ENCODE assay signal across 8 cellular contexts in genomic region chr6:87700729-87701675, GRCh38. TPM values are rescaled to one million over a fixed set of nuclear protein-coding genes. Genes with fewer than 3 reads are reported as not detected.
DNase-seq lines count a peak whose midpoint lies in the region; ATAC-seq and TF ChIP-seq lines count a peak whose summit lies in the region.

No MANE protein-coding gene starts in this region.

- H3K4me1 ChIP-seq in KMS-11 (ENCODE audit: low read depth, poor library complexity, severe bottlenecking) (peaks cover 36% of the 10 kb centered on the region), iPS-15b (ENCODE audit: control insufficient read depth, insufficient read depth, low read length) (no peaks in the 10 kb centered on the region), skeletal muscle tissue (ENCODE audit: control insufficient read depth in 3 of 3, insufficient read depth in 3 of 3, low read length in 3 of 3) (peaks cover 11 to 28% (median 26%) of the 10 kb centered on the region in 3 donors)

- H2AFZ ChIP-seq in KMS-11 (ENCODE audit: low read depth): no peak overlapping the region

- no peaks in the 10 kb centered on the region for H3K27me3 ChIP-seq in KMS-11 (ENCODE audit: insufficient read depth, low read depth)
- H3K27me3 ChIP-seq in iPS-15b (ENCODE audit: control insufficient read depth, insufficient read depth, low read length): no peaks in the 10 kb centered on the region
- no peaks in the 10 kb centered on the region for H3K27me3 ChIP-seq in skeletal muscle tissue (ENCODE audit: control insufficient read depth in 3 of 3, insufficient read depth in 3 of 3, low read length in 3 of 3)

- H3K9ac ChIP-seq in KMS-11 (peak overlapping the region; percentile 93), iPS-15b (ENCODE audit: low read depth, low read length) (peak overlapping the region; percentile 96), skeletal muscle tissue (ENCODE audit: low read depth in 1 of 3, low read length in 3 of 3) (peak overlapping the region; percentile 96 to 100 (median 99))

- H3K36me3 ChIP-seq in KMS-11 (ENCODE audit: insufficient read depth): no peaks in the 10 kb centered on the region
- no peaks in the 10 kb centered on the region for H3K36me3 ChIP-seq in iPS-15b (ENCODE audit: control insufficient read depth, insufficient read depth, low read length)
- no peaks in the 10 kb centered on the region for H3K36me3 ChIP-seq in skeletal muscle tissue (ENCODE audit: control insufficient read depth in 3 of 3, insufficient read depth in 3 of 3, low read length in 3 of 3)

- H3K27ac ChIP-seq in KMS-11: peak overlapping the region; percentile 94
- peak overlapping the region; percentile 100 for H3K27ac ChIP-seq in skeletal muscle tissue (ENCODE audit: low read depth, low read length)

- H4K20me1 ChIP-seq in KMS-11 (ENCODE audit: insufficient read depth): peaks cover 15% of the 10 kb centered on the region

- DNase-seq in AG09319 (ENCODE audit: extremely low read depth, low read depth) (peak; percentile 67), SK-N-DZ (ENCODE audit: low spot score) (peak; percentile 63), astrocyte of the hippocampus (ENCODE audit: low read depth, low spot score) (peak; percentile 79)

- peak; percentile 1; the same call in 1 of the 2 replicates for TF ChIP-seq CTCF in AG09319 (IDR thresholded peaks at IDR 0.05; ENCODE audit: low read depth, low read length)
- TF ChIP-seq CTCF in KMS-11 (conservative IDR thresholded peaks at IDR 0.05; ENCODE audit: low read depth, low read length): no peak

- ATAC-seq in GM18867 (IDR thresholded peaks at IDR 0.05; ENCODE audit: unreplicated experiment) (peak; percentile 12), HG02840 (IDR thresholded peaks at IDR 0.05; ENCODE audit: low FRiP score, unreplicated experiment) (no peak)

- H3K9me3 ChIP-seq in iPS-15b (ENCODE audit: control insufficient read depth, insufficient read depth, low read length) (no peaks in the 10 kb centered on the region), skeletal muscle tissue (ENCODE audit: control insufficient read depth in 3 of 3, low read length in 3 of 3) (no peaks in the 10 kb centered on the region)

- H3K4me2 ChIP-seq in KMS-11: peak overlapping the region; percentile 74

- H3K4me3 ChIP-seq in KMS-11 (IDR thresholded peaks at IDR 0.05; ENCODE audit: insufficient read depth, low read depth, low read length) (no peak overlapping the region), iPS-15b (ENCODE audit: low read depth, low read length) (peak overlapping the region; percentile 98), skeletal muscle tissue (ENCODE audit: low read length in 3 of 3) (peak overlapping the region; percentile 92 to 99 (median 93))

- H3K79me2 ChIP-seq in KMS-11 (ENCODE audit: insufficient read depth, low read depth): peaks cover 61% of the 10 kb centered on the region

RNA-seq across cellular contexts. Expression of gene AKIRIN2, which starts 1.0 kb away (rescaled TPM):
- 38.7 and 57.0 TPM in 2 replicates for polyA plus RNA-seq in SK-N-DZ (2014; cell fraction: cytosol; rRNA removed)
- 21.6 and 37.7 TPM in 2 replicates for polyA plus RNA-seq in SK-N-DZ (2014; cell fraction: nucleus; rRNA removed)
- 23.5 TPM for total RNA-seq in skeletal muscle tissue
